ENCODE assay signal across 32 cellular contexts in genomic region chr9:6592791-6593190, GRCh38. TPM values are rescaled to one million over a fixed set of nuclear protein-coding genes. Genes with fewer than 3 reads are reported as not detected.
"Had no signal": no experiment of that assay in that cellular context is flagged by ENCODE, and none has a peak within 500 bp of the region (broad histone marks: within the 10 kb centered on the region; RNA-seq: fewer than 3 reads in every experiment).

No MANE protein-coding gene starts in this region.

- H3K4me2 ChIP-seq: smooth muscle cell had no signal

- ATAC-seq: naive thymus-derived CD8-positive, alpha-beta T cell; natural killer cell treated with Interleukin-12 subunit alpha and Interleukin-12 subunit beta and Interleukin-15 and Interleukin-18, amount 100 ng/mL, for 72 hours; psoas muscle; right cardiac atrium; sciatic nerve; stimulated activated memory B cell treated with anti-CD40 and anti-IgM and Interleukin-4, amounts not matched to agents 10 μg/mL and 1 μg/mL and 100 μg/mL, for 72 hours; stimulated activated naive CD8-positive, alpha-beta T cell treated with anti-CD3 and anti-CD28 coated beads, Interleukin-15, amount 100 ng/mL, for 72 hours; stimulated activated naive CD8-positive, alpha-beta T cell treated with anti-CD3 and anti-CD28 coated beads, Interleukin-15, Interleukin-2, amounts not matched to agents 100 U/mL and 50 U/mL, for 24 hours; upper lobe of right lung had no signal

- H3K27me3 ChIP-seq: ovary, spleen, suprapubic skin, testis, tibial artery, transverse colon, upper lobe of right lung, uterus had no signal

- H3K27ac Mint-ChIP-seq: naive thymus-derived CD8-positive, alpha-beta T cell; natural killer cell treated with Interleukin-12 subunit alpha and Interleukin-12 subunit beta and Interleukin-15 and Interleukin-18, amount 100 ng/mL, for 72 hours; nephron progenitor cell; progenitor cell of endocrine pancreas; stimulated activated memory B cell treated with anti-CD40 and anti-IgM and Interleukin-4, amounts not matched to agents 10 μg/mL and 1 μg/mL and 100 μg/mL, for 72 hours; stimulated activated naive CD8-positive, alpha-beta T cell treated with anti-CD3 and anti-CD28 coated beads, Interleukin-15, amount 100 ng/mL, for 72 hours; type B pancreatic cell had no signal

- H3K27me3 Mint-ChIP-seq: stimulated activated memory B cell treated with anti-CD40 and anti-IgM and Interleukin-4, amounts not matched to agents 10 μg/mL and 1 μg/mL and 100 μg/mL, for 72 hours; stimulated activated naive CD8-positive, alpha-beta T cell treated with anti-CD3 and anti-CD28 coated beads, Interleukin-15, amount 100 ng/mL, for 72 hours; type B pancreatic cell had no signal

- H3K36me3 ChIP-seq: ovary, spleen, suprapubic skin, tibial artery, transverse colon, upper lobe of right lung, uterus had no signal

- H3K4me3 Mint-ChIP-seq: naive thymus-derived CD8-positive, alpha-beta T cell; natural killer cell treated with Interleukin-12 subunit alpha and Interleukin-12 subunit beta and Interleukin-15 and Interleukin-18, amount 100 ng/mL, for 72 hours; nephron progenitor cell; neural crest cell; stimulated activated memory B cell treated with anti-CD40 and anti-IgM and Interleukin-4, amounts not matched to agents 10 μg/mL and 1 μg/mL and 100 μg/mL, for 72 hours; stimulated activated naive CD8-positive, alpha-beta T cell treated with anti-CD3 and anti-CD28 coated beads, Interleukin-15, amount 100 ng/mL, for 72 hours; type B pancreatic cell had no signal

- H3K4me1 ChIP-seq: parathyroid adenoma, psoas muscle, suprapubic skin, testis, tibial artery, transverse colon, upper lobe of right lung, uterus had no signal

- H3K27ac ChIP-seq: ovary, parathyroid adenoma, psoas muscle, skin epidermis, spleen, suprapubic skin, testis, tibial artery, transverse colon, upper lobe of right lung, uterus had no signal

- H3K9ac ChIP-seq: parathyroid adenoma had no signal

- H2AFZ ChIP-seq: parathyroid adenoma had no signal

- H3K79me2 ChIP-seq: parathyroid adenoma had no signal

- DNase-seq: naive thymus-derived CD8-positive, alpha-beta T cell; nephron progenitor cell; occipital lobe; ovary; posterior cingulate gyrus; psoas muscle; right cardiac atrium; spleen; stimulated activated CD4-positive, alpha-beta T cell treated with anti-CD3 and anti-CD28 coated beads, Interleukin-12 subunit alpha, Interleukin-12 subunit beta, amount 100 ng/mL, for 4 hours; stimulated activated CD4-positive, alpha-beta T cell treated with anti-CD3 and anti-CD28 coated beads, Interleukin-1b, Interleukin-23, amount 100 ng/mL, for 48 hours; stimulated activated CD4-positive, alpha-beta T cell treated with anti-CD3 and anti-CD28 coated beads, Interleukin-4, amount 100 ng/mL, for 1 hour; stimulated activated CD4-positive, alpha-beta T cell treated with anti-CD3 and anti-CD28 coated beads, Interleukin-4, amount 100 ng/mL, for 4 hours; stimulated activated CD8-positive, alpha-beta memory T cell treated with anti-CD3 and anti-CD28 coated beads, Interleukin-4, amount 100 ng/mL, for 48 hours; stimulated activated naive CD4-positive, alpha-beta T cell; stimulated activated naive CD8-positive, alpha-beta T cell treated with anti-CD3 and anti-CD28 coated beads, Interleukin-15, amount 100 ng/mL, for 72 hours; stimulated activated naive CD8-positive, alpha-beta T cell treated with anti-CD3 and anti-CD28 coated beads, Interleukin-15, Interleukin-2, amounts not matched to agents 100 U/mL and 50 U/mL, for 24 hours; substantia nigra; testis; tibial artery; transverse colon; upper lobe of right lung; uterus had no signal

- H3K4me1 Mint-ChIP-seq: neural crest cell; stimulated activated naive CD8-positive, alpha-beta T cell treated with anti-CD3 and anti-CD28 coated beads, Interleukin-15, amount 100 ng/mL, for 72 hours had no signal

- H3K36me3 Mint-ChIP-seq: naive thymus-derived CD8-positive, alpha-beta T cell; natural killer cell treated with Interleukin-12 subunit alpha and Interleukin-12 subunit beta and Interleukin-15 and Interleukin-18, amount 100 ng/mL, for 72 hours; type B pancreatic cell had no signal

- H3K4me3 ChIP-seq: ovary, psoas muscle, skin epidermis, smooth muscle cell, spleen, suprapubic skin, testis, tibial artery, transverse colon, upper lobe of right lung, uterus had no signal

- H3K9me3 ChIP-seq: ovary, psoas muscle, spleen, suprapubic skin, testis, tibial artery, transverse colon, upper lobe of right lung, uterus had no signal

- H3K9me3 Mint-ChIP-seq: naive thymus-derived CD8-positive, alpha-beta T cell; natural killer cell treated with Interleukin-12 subunit alpha and Interleukin-12 subunit beta and Interleukin-15 and Interleukin-18, amount 100 ng/mL, for 72 hours; nephron progenitor cell; neural crest cell; stimulated activated memory B cell treated with anti-CD40 and anti-IgM and Interleukin-4, amounts not matched to agents 10 μg/mL and 1 μg/mL and 100 μg/mL, for 72 hours; stimulated activated naive CD8-positive, alpha-beta T cell treated with anti-CD3 and anti-CD28 coated beads, Interleukin-15, amount 100 ng/mL, for 72 hours; type B pancreatic cell had no signal

RNA-seq across cellular contexts. Expression of gene GLDC, which starts 52.7 kb away (rescaled TPM):
- total RNA-seq: naive thymus-derived CD8-positive, alpha-beta T cell had no signal
